Comparison of ENCODE assay signal across 13 cellular contexts in the genomic region with DNA sequence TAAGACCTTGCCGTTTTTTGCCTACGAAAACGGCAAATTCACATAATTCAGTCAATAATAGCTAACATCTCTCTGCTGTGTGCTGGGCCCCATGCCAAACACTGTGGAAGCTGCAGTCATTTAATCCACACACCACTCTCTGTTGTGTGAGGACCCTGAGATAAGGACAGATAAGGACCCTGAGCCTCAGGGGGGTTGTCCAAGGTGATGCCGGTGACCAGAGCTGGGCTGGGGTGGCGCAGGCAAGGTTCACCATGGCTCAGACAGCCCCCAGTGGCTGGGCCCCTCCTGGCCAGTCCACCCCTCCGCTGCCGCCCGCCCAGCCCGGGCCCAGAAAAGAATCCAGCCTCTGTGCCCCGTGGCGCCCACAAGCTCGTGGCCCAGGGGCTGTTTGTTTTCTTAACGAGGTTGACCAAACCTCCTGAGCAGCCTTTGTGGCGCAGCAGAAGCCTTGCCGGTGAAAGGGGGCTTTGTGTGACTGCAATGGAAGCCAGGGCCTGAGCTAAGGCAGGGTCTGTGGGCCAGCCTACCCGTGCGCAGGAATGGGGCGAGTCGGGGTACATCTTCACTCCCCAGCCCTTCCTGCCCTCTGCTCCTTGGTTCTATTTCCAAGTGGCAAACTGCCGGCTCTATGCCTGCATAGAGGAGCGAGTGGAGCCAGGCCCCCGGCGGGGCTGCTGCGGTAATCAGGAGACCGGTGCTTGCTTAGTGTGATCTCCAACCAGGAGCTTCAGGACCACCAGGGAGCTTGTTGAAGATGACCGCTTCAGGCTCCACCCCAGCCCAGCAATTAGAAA. TPM values are rescaled to one million over a fixed set of nuclear protein-coding genes. Genes with fewer than 3 reads are reported as not detected.
A peak's percentile ranks its signal among the peaks of the same experiment; 100 is the strongest.
DNase-seq lines count a peak whose midpoint lies in the region; ATAC-seq lines count a peak whose summit lies in the region.
"Had no signal": no experiment of that assay in that cellular context is flagged by ENCODE, and none has a peak within 500 bp of the region (broad histone marks: within the 10 kb centered on the region; RNA-seq: fewer than 3 reads in every experiment).

No MANE protein-coding gene starts in this region.

- ATAC-seq in sciatic nerve = no peak
- ATAC-seq in HG02678 (IDR thresholded peaks at IDR 0.05; ENCODE audit: unreplicated experiment) = no peak
- ATAC-seq: activated CD8-positive, alpha-beta T cell treated with anti-CD3 and anti-CD28 coated beads, Interleukin-2, amount 10 ng/mL, durations not matched to agents 7 days and 5 days; lower lobe of right lung had no signal

- intact Hi-C loops in sciatic nerve (cut with DNase I) = no loop called here

- peak; percentile 49 for DNase-seq in NCI-H1092 treated with DMSO at 0.1 percent for 48 hours (lab: John Stamatoyannopoulos, UW)
- DNase-seq in NCI-H1092 (lab: John Stamatoyannopoulos, UW) = no peak
- DNase-seq in sciatic nerve (ENCODE audit: low spot score) = peak; percentile 50
- no peak for DNase-seq in NCI-H2171 treated with DMSO at 0.1 percent for 48 hours (lab: John Stamatoyannopoulos, UW)
- DNase-seq: activated CD8-positive, alpha-beta T cell treated with anti-CD3 and anti-CD28 coated beads, Interleukin-2, amount 10 ng/mL, durations not matched to agents 7 days and 5 days; CD8-positive, alpha-beta memory T cell; GF-D8; lower lobe of right lung; MM.1S; PC-9 had no signal

- peak overlapping the region; percentile 74 for H3K27ac ChIP-seq in cingulate gyrus (ENCODE audit: low read depth, low read length)
- H3K27ac ChIP-seq: 22Rv1, lower lobe of right lung, PC-9 had no signal

RNA-seq across cellular contexts. Expression of gene SNX22, which starts 4.4 kb away (rescaled TPM):
- total RNA-seq in sciatic nerve = 2.1 TPM

RNA-seq across cellular contexts. Expression of gene PPIB, which starts 15.7 kb away (rescaled TPM):
- total RNA-seq in sciatic nerve = 218 TPM

RNA-seq across cellular contexts. Expression of gene SNX1, which starts 51.3 kb away (rescaled TPM):
- 178 TPM for total RNA-seq in sciatic nerve

RNA-seq across cellular contexts. Expression of gene CIAO2A, which starts 53.4 kb away (rescaled TPM):
- total RNA-seq in sciatic nerve = 26.3 TPM

Comparison
In these comparisons a context has a peak if more than half of its experiments do, and no peak if none do; other contexts are left out.
1. DNase-seq: peak in NCI-H1092 treated with DMSO at 0.1 percent for 48 hours (single experiment) and sciatic nerve (single experiment); none in NCI-H1092 (single experiment) and NCI-H2171 treated with DMSO at 0.1 percent for 48 hours (single experiment).